In the genomic region with DNA sequence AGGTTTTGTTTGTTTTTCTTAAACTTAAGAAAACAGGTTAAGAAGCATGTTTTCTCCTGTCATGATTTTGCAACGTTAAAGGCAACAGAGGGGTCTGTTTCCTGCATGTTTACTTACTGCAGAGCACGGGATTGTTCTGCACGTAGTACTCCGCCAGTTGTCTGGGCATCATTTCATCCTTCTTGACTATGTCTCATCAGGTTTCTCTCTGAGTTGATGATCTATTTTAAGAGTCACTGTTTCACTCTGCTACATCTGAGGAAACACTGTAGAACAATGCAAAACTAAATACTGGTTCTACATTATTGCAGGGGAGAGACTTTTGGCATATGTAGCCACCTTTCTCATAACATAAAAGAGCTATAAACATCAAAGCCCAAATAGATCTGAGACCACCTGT, we compare ENCODE assay signal across 16 cellular contexts.
DNase-seq lines count a peak whose midpoint lies in the region; ATAC-seq and TF ChIP-seq lines count a peak whose summit lies in the region.
"Had no signal": no experiment of that assay in that cellular context is flagged by ENCODE, and none has a peak within 500 bp of the region (broad histone marks: within the 10 kb centered on the region; RNA-seq: fewer than 3 reads in every experiment).

No MANE protein-coding gene starts in this region.

- no peak for TF ChIP-seq RAD21 in SK-N-SH (IDR thresholded peaks at IDR 0.05; ENCODE audit: low read length)

- no peaks in the 10 kb centered on the region for H3K9me3 ChIP-seq in gastrocnemius medialis
- no peaks in the 10 kb centered on the region for H3K9me3 ChIP-seq in SK-N-SH

- in situ Hi-C loops in gastrocnemius medialis (cut with MboI; ENCODE audit: low sequenced_read_pairs in 4 of 4): no loop called here

- ATAC-seq in activated CD4-positive, alpha-beta T cell treated with anti-CD3 and anti-CD28 coated beads for 36 hours: peak; percentile 59
- ATAC-seq in GM21529 (IDR thresholded peaks at IDR 0.05; ENCODE audit: unreplicated experiment): peak; percentile 58
- peak; percentile 55 for ATAC-seq in HG03354 (IDR thresholded peaks at IDR 0.05; ENCODE audit: poor library complexity, severe bottlenecking, unreplicated experiment)
- ATAC-seq in gastrocnemius medialis: peak; percentile 98

- CTCF ChIA-PET in activated CD4-positive, alpha-beta T cell treated with anti-CD3 and anti-CD28 coated beads for 36 hours (lab: Charles Lee): no interaction called here
- CTCF ChIA-PET in SK-N-SH (lab: Yijun Ruan, JAX): interaction anchor here (1.7 kb wide), 1 partner anchor 28 kb away, joined by 4 read pairs; no protein-coding TSS in a partner anchor

- 31% methylated on average over 4 of the region's 4 CpGs for WGBS in SK-N-SH (ENCODE audit: low lambda C conversion rate)

- peaks cover 17% of the 10 kb centered on the region for H3K27me3 Mint-ChIP-seq in activated CD4-positive, alpha-beta T cell treated with anti-CD3 and anti-CD28 coated beads for 36 hours

- no peak for TF ChIP-seq CTCF in gastrocnemius medialis (IDR thresholded peaks at IDR 0.05 in 4 of 5, conservative IDR thresholded peaks at IDR 0.05 in 1 of 5)
- no peak for TF ChIP-seq CTCF in SK-N-SH (IDR thresholded peaks at IDR 0.05)

- H3K4me3 ChIP-seq in gastrocnemius medialis (no peak overlapping the region), SK-N-SH (ENCODE audit: low read depth in 2 of 2, low read length in 1 of 2) (no peak overlapping the region)
- H3K4me3 ChIP-seq: SK-N-MC had no signal

- H3K27ac Mint-ChIP-seq in activated CD4-positive, alpha-beta T cell treated with anti-CD3 and anti-CD28 coated beads for 36 hours: peak overlapping the region; percentile 17
- H3K27ac Mint-ChIP-seq: activated naive CD8-positive, alpha-beta T cell; progenitor cell of endocrine pancreas had no signal

- H3K27ac ChIP-seq in gastrocnemius medialis (peak overlapping the region; percentile 1 to 70 (median 66)), SK-N-SH (ENCODE audit: low read depth in 2 of 2, low read length in 1 of 2) (no peak overlapping the region)
- H3K27ac ChIP-seq: SK-N-MC had no signal

- H3K4me1 ChIP-seq in gastrocnemius medialis (peaks cover 10 to 15% of the 10 kb centered on the region in 2 donors), SK-N-SH (ENCODE audit: control insufficient read depth in 1 of 2, insufficient read depth in 2 of 2, low read depth in 1 of 2, low read length in 1 of 2) (peaks cover 0 to 4% of the 10 kb centered on the region in 2 experiments; a peak in 1 of 4 replicates)

- H3K36me3 ChIP-seq in gastrocnemius medialis: no peaks in the 10 kb centered on the region
- no peaks in the 10 kb centered on the region for H3K36me3 ChIP-seq in SK-N-SH (replicated peaks in 1 of 2; ENCODE audit: control insufficient read depth in 1 of 2, insufficient read depth in 2 of 2, low read length in 1 of 2)

- no peaks in the 10 kb centered on the region for H3K9me3 Mint-ChIP-seq in activated CD4-positive, alpha-beta T cell treated with anti-CD3 and anti-CD28 coated beads for 36 hours (ENCODE audit: low read depth)

- H3F3A ChIP-seq in SK-N-SH (replicated peaks; ENCODE audit: insufficient read depth): no peaks in the 10 kb centered on the region

- no peak for TF ChIP-seq EP300 in SK-N-SH (IDR thresholded peaks at IDR 0.05; ENCODE audit: borderline replicate concordance in 1 of 2, low read depth in 1 of 2, low read length in 1 of 2)

- POLR2A ChIA-PET in activated CD4-positive, alpha-beta T cell treated with anti-CD3 and anti-CD28 coated beads for 36 hours (lab: Charles Lee): no interaction called here
- POLR2A ChIA-PET in SK-N-SH (lab: Yijun Ruan, JAX): no interaction called here

- no peak overlapping the region for H3K9ac ChIP-seq in SK-N-SH

- DNase-seq in activated CD4-positive, alpha-beta T cell treated with anti-CD3 and anti-CD28 coated beads for 36 hours: peak; percentile 34
- no peak for DNase-seq in activated CD4-positive, alpha-beta T cell treated with anti-CD3 and anti-CD28 coated beads, Interleukin-2, amount 50 U/mL, for 48 hours
- DNase-seq in gastrocnemius medialis (peak; percentile 48 to 56), SK-N-SH (no peak), dedifferentiated amniotic fluid mesenchymal stem cell (ENCODE audit: extremely low spot score) (no peak), UCSD-AML1 (lab: John Stamatoyannopoulos, UW; ENCODE audit: unreplicated experiment) (no peak)
- DNase-seq: activated CD4-positive, alpha-beta T cell treated with anti-CD3 and anti-CD28 coated beads, Interleukin-2, amount 50 U/mL, for 1 hour; DMS53; IMR-90; NCI-H187; stimulated activated CD4-positive, alpha-beta T cell treated with anti-CD3 and anti-CD28 coated beads, Interleukin-2, amount 100 ng/mL, for 48 hours had no signal

- H4K20me1 ChIP-seq in SK-N-SH (ENCODE audit: insufficient read depth): no peaks in the 10 kb centered on the region

- no peaks in the 10 kb centered on the region for H3K9me2 ChIP-seq in SK-N-SH

- H3K4me1 Mint-ChIP-seq in activated CD4-positive, alpha-beta T cell treated with anti-CD3 and anti-CD28 coated beads for 36 hours: peaks cover 47% of the 10 kb centered on the region

- H3K79me2 ChIP-seq in SK-N-SH (ENCODE audit: insufficient read depth): no peaks in the 10 kb centered on the region

- no peak overlapping the region for H3K4me3 Mint-ChIP-seq in activated CD4-positive, alpha-beta T cell treated with anti-CD3 and anti-CD28 coated beads for 36 hours
- H3K4me3 Mint-ChIP-seq: activated naive CD8-positive, alpha-beta T cell had no signal

- H3K4me2 ChIP-seq in SK-N-SH: no peak overlapping the region

- intact Hi-C loops in activated CD4-positive, alpha-beta T cell treated with anti-CD3 and anti-CD28 coated beads for 36 hours (cut with DNase I, micrococcal nuclease): loop anchor here (1.0 to 10.0 kb wide), 7 partner anchors 19 to 1554 kb away; a partner anchor contains a TSS
- intact Hi-C loops in gastrocnemius medialis (cut with DNase I; ENCODE audit: low total_unique reads): loop anchor here (5.0 to 10.0 kb wide), 2 partner anchors 114 to 789 kb away; a partner anchor contains a TSS

- no peak overlapping the region for H2AFZ ChIP-seq in SK-N-SH (ENCODE audit: low read depth)

- no peak for TF ChIP-seq POLR2A in gastrocnemius medialis (IDR thresholded peaks at IDR 0.05)

- H3K36me3 Mint-ChIP-seq in activated CD4-positive, alpha-beta T cell treated with anti-CD3 and anti-CD28 coated beads for 36 hours (ENCODE audit: low read depth): peaks cover 3% of the 10 kb centered on the region
- H3K36me3 Mint-ChIP-seq: activated naive CD8-positive, alpha-beta T cell had no signal

- no peaks in the 10 kb centered on the region for H3K27me3 ChIP-seq in gastrocnemius medialis
- H3K27me3 ChIP-seq in SK-N-SH (ENCODE audit: insufficient read depth): no peaks in the 10 kb centered on the region

TF ChIP-seq in SK-N-SH, 30 proteins besides CTCF, POLR2A, EP300 and RAD21:
- no peak for TF ChIP-seq FOXJ3 (CRISPR knock-in tag; IDR thresholded peaks at IDR 0.05)
- no peak for TF ChIP-seq EZH2phosphoT487 (IDR thresholded peaks at IDR 0.05; ENCODE audit: borderline replicate concordance, low read depth)
- TF ChIP-seq RCOR1 (IDR thresholded peaks at IDR 0.05; ENCODE audit: low read length): no peak
- no peak for TF ChIP-seq CHD2 (IDR thresholded peaks at IDR 0.05; ENCODE audit: low read length, partially characterized antibody)
- no peak for TF ChIP-seq MXI1 (IDR thresholded peaks at IDR 0.05; ENCODE audit: low read depth, low read length)
- no peak for TF ChIP-seq NFIC (IDR thresholded peaks at IDR 0.05; ENCODE audit: borderline replicate concordance)
- TF ChIP-seq, protein P1, sequence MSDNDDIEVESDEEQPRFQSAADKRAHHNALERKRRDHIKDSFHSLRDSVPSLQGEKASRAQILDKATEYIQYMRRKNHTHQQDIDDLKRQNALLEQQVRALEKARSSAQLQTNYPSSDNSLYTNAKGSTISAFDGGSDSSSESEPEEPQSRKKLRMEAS (IDR thresholded peaks at IDR 0.05; ENCODE audit: low read depth): no peak

Comparison
In these comparisons a context has a peak if more than half of its experiments do, and no peak if none do; other contexts are left out.
1. DNase-seq: peak in activated CD4-positive, alpha-beta T cell treated with anti-CD3 and anti-CD28 coated beads for 36 hours (single experiment) and gastrocnemius medialis (2 of 2); none in activated CD4-positive, alpha-beta T cell treated with anti-CD3 and anti-CD28 coated beads, Interleukin-2, amount 50 U/mL, for 48 hours (0 of 2), SK-N-SH (single experiment), dedifferentiated amniotic fluid mesenchymal stem cell (single experiment) and UCSD-AML1 (single experiment).
2. H3K27ac ChIP-seq: peak in gastrocnemius medialis (4 of 4); none in SK-N-SH (0 of 2).
3. Peak in every context shown above with its lines, with median percentiles within 50 percentile points of each other: ATAC-seq.